18 cellular contexts compared by ENCODE assay signal in genomic region chr16:49494386-49495150, GRCh38.
"Had no signal": no experiment of that assay in that cellular context is flagged by ENCODE, and none has a peak within 500 bp of the region (broad histone marks: within the 10 kb centered on the region; RNA-seq: fewer than 3 reads in every experiment).

No MANE protein-coding gene starts in this region.

- H3K9me3 ChIP-seq: body of pancreas, colonic mucosa, neutrophil, tibial nerve, uterus had no signal

- DNase-seq: activated CD4-positive, alpha-beta T cell treated with anti-CD3 and anti-CD28 coated beads, Interleukin-2, amount 50 U/mL, for 4 hours; activated T-cell treated with anti-CD3 and anti-CD28 coated beads, Interleukin-2, amount 50 U/mL, for 72 hours; amygdala; body of pancreas; central memory CD4-positive, alpha-beta T cell; colonic mucosa; foreskin keratinocyte; mesendoderm; naive thymus-derived CD8-positive, alpha-beta T cell; stimulated activated naive CD4-positive, alpha-beta T cell; SW 1271; T-helper 2 cell; WERI-Rb-1 had no signal

- H3K4me3 Mint-ChIP-seq: activated naive CD8-positive, alpha-beta T cell; activated T-cell treated with anti-CD3 and anti-CD28 coated beads, Interleukin-2, amount 50 U/mL, for 72 hours; naive thymus-derived CD8-positive, alpha-beta T cell had no signal

- H3K27me3 ChIP-seq: body of pancreas, colonic mucosa, tibial nerve, uterus had no signal

- ATAC-seq: activated T-cell treated with anti-CD3 and anti-CD28 coated beads, Interleukin-2, amount 50 U/mL, for 72 hours; body of pancreas; foreskin keratinocyte; naive thymus-derived CD8-positive, alpha-beta T cell had no signal

- H3K4me1 ChIP-seq: colonic mucosa, foreskin keratinocyte, uterus had no signal

- H3K36me3 Mint-ChIP-seq: activated naive CD8-positive, alpha-beta T cell; naive thymus-derived CD8-positive, alpha-beta T cell had no signal

- H3K27ac ChIP-seq: body of pancreas, colonic mucosa, foreskin keratinocyte, neutrophil, parathyroid adenoma, tibial nerve, uterus, WERI-Rb-1 had no signal

- H3K4me3 ChIP-seq: body of pancreas, colonic mucosa, tibial nerve, uterus had no signal

- H3K36me3 ChIP-seq: colonic mucosa, neutrophil, tibial nerve, uterus, WERI-Rb-1 had no signal

- H3K9me3 Mint-ChIP-seq: activated T-cell treated with anti-CD3 and anti-CD28 coated beads, Interleukin-2, amount 50 U/mL, for 72 hours; naive thymus-derived CD8-positive, alpha-beta T cell had no signal

- H3K27ac Mint-ChIP-seq: activated naive CD8-positive, alpha-beta T cell; activated T-cell treated with anti-CD3 and anti-CD28 coated beads, Interleukin-2, amount 50 U/mL, for 72 hours had no signal
